In genomic region chr7:29988391-29989256, GRCh38 we compare ENCODE assay signal across 8 cellular contexts. TPM values are rescaled to one million over a fixed set of nuclear protein-coding genes. Genes with fewer than 3 reads are reported as not detected.
DNase-seq lines count a peak whose midpoint lies in the region; ATAC-seq and TF ChIP-seq lines count a peak whose summit lies in the region.

No MANE protein-coding gene starts in this region.

- H4K20me1 ChIP-seq in OCI-LY7 (ENCODE audit: insufficient read depth, low read length), result 0 out of 2 replicates have a peak, but pooled peaks cover 4% of the 10 kb centered on the region

- H3K27me3 ChIP-seq in BJ (ENCODE audit: control insufficient read depth, insufficient read depth, low read length) (no peaks in the 10 kb centered on the region), adipocyte (replicated peaks; ENCODE audit: control insufficient read depth, insufficient read depth, low read length) (no peaks in the 10 kb centered on the region)

- peak overlapping the region; percentile 96 for H3K9ac ChIP-seq in adipocyte (ENCODE audit: low read length)

- peak overlapping the region; percentile 78 for H2AFZ ChIP-seq in OCI-LY7 (ENCODE audit: low read length)

- CTCF ChIA-PET in BJ (lab: Yijun Ruan, JAX) (interaction anchor here (0.7 to 1.1 kb wide), 4 partner anchors 11 to 521 kb away, joined by 3 to 5 read pairs (median 4); no protein-coding TSS in a partner anchor), OCI-LY7 (lab: Charles Lee; ENCODE audit: unreplicated experiment) (interaction anchor here (1.0 kb wide), 1 partner anchor 73 kb away, joined by 3 read pairs; no protein-coding TSS in a partner anchor)

- intact Hi-C loops in OCI-LY7 (cut with micrococcal nuclease; ENCODE audit: unreplicated experiment), result loop anchor here (1.0 to 5.0 kb wide), 2 partner anchors 38 to 124 kb away; partner anchors contain the start of gene FKBP14
- intact Hi-C loops in Right ventricle myocardium superior (cut with DNase I), result no loop called here

- no TSS peak for BruUV-seq in OCI-LY7 (replicated peaks; lab: Mats Ljungman, UMichigan)

- POLR2A ChIA-PET in BJ (lab: Charles Lee) (no interaction called here), OCI-LY7 (lab: Charles Lee) (interaction anchor here (0.5 to 2.6 kb wide), 6 partner anchors 18 to 1823 kb away, joined by 3 to 10 read pairs (median 4); no protein-coding TSS in a partner anchor)

- H3K79me2 ChIP-seq in OCI-LY7 (ENCODE audit: insufficient read depth, low read depth, low read length), result peaks cover 53% of the 10 kb centered on the region

- H3K9me3 ChIP-seq in OCI-LY7 (ENCODE audit: low read length) (peaks cover 11% of the 10 kb centered on the region; the same call in 1 of the 2 replicates), adipocyte (ENCODE audit: control insufficient read depth, low read length) (peaks cover 11% of the 10 kb centered on the region)

- TF ChIP-seq CTCF in BJ (IDR thresholded peaks at IDR 0.05; ENCODE audit: insufficient read depth, low read depth, low read length) (no peak), OCI-LY7 (conservative IDR thresholded peaks at IDR 0.05; ENCODE audit: low read length) (no peak)

- DNase-seq in BJ (ENCODE audit: low read depth) (peak; percentile 44), OCI-LY7 (ENCODE audit: low spot score) (peak; percentile 84), adipocyte (ENCODE audit: low read depth) (peak; percentile 75), Right ventricle myocardium superior (peak; percentile 75), nucleus accumbens (lab: John Stamatoyannopoulos, UW) (peak in 37 of 56 donors; percentile 14 to 79 (median 48)), GOT3 (lab: John Stamatoyannopoulos, UW) (no peak)

- H3K4me1 ChIP-seq in OCI-LY7 (ENCODE audit: insufficient read depth, low read length, poor library complexity, severe bottlenecking) (peaks cover 34% of the 10 kb centered on the region), adipocyte (ENCODE audit: control insufficient read depth, insufficient read depth, low read length) (peaks cover 23% of the 10 kb centered on the region)

- peak overlapping the region; percentile 77 for H3K27ac ChIP-seq in OCI-LY7 (ENCODE audit: low read depth, low read length, poor library complexity, severe bottlenecking)

- H3K4me3 ChIP-seq in BJ (ENCODE audit: low read depth, low read length), result peak overlapping the region; percentile 96
- peak overlapping the region; percentile 100 for H3K4me3 ChIP-seq in OCI-LY7 (ENCODE audit: low read depth, low read length, poor library complexity, severe bottlenecking)
- H3K4me3 ChIP-seq in adipocyte (ENCODE audit: low read length), result peak overlapping the region; percentile 92

- no peaks in the 10 kb centered on the region for H3K9me2 ChIP-seq in OCI-LY7 (ENCODE audit: insufficient read depth, low read length)

- H3K4me2 ChIP-seq in OCI-LY7 (ENCODE audit: low read length), result peak overlapping the region; percentile 81

- H3K36me3 ChIP-seq in BJ (ENCODE audit: control insufficient read depth, insufficient read depth, low read length) (0 out of 2 replicates have a peak, but pooled peaks cover 1% of the 10 kb centered on the region), OCI-LY7 (ENCODE audit: insufficient read depth, low read length) (peaks cover 8% of the 10 kb centered on the region), adipocyte (ENCODE audit: control insufficient read depth, insufficient read depth, low read length, severe bottlenecking) (no peaks in the 10 kb centered on the region)

- ATAC-seq in GM19043 (IDR thresholded peaks at IDR 0.05; ENCODE audit: low read depth, unreplicated experiment) (peak; percentile 34), HG03175 (IDR thresholded peaks at IDR 0.05; ENCODE audit: unreplicated experiment) (peak; percentile 43), Right ventricle myocardium superior (ENCODE audit: poor library complexity) (peak; percentile 74)

RNA-seq across cellular contexts. Expression of gene SCRN1, which starts 1.0 kb away (rescaled TPM):
- 81.4 and 107 TPM in 2 replicates for polyA plus RNA-seq in BJ (2011; rRNA removed)
- polyA minus RNA-seq in BJ (2011; rRNA and poly(A)+ RNA removed), result 68.8 and 91.8 TPM in 2 replicates
- total RNA-seq in OCI-LY7 (2014; rRNA removed; shearing (Covaris generic)), result 32.5 and 37.1 TPM in 2 replicates
- total RNA-seq in OCI-LY7 (2022) (58.3 and 62.7 TPM in 2 replicates), Right ventricle myocardium superior (10.3 TPM)

RNA-seq across cellular contexts. Expression of gene FKBP14, which starts 37.9 kb away (rescaled TPM):
- polyA plus RNA-seq in BJ (2011; rRNA removed), result 14.9 and 27.1 TPM in 2 replicates
- polyA minus RNA-seq in BJ (2011; rRNA and poly(A)+ RNA removed), result 6.3 and 6.6 TPM in 2 replicates
- total RNA-seq in OCI-LY7 (2014; rRNA removed; shearing (Covaris generic)), result 5.3 and 6.3 TPM in 2 replicates
- total RNA-seq in OCI-LY7 (2022) (15.9 and 17.9 TPM in 2 replicates), Right ventricle myocardium superior (8.6 TPM)

RNA-seq across cellular contexts. Expression of gene PLEKHA8, which starts 39.6 kb away (rescaled TPM):
- 4.2 and 6.8 TPM in 2 replicates for polyA plus RNA-seq in BJ (2011; rRNA removed)
- polyA minus RNA-seq in BJ (2011; rRNA and poly(A)+ RNA removed), result 6.1 and 6.9 TPM in 2 replicates
- total RNA-seq in OCI-LY7 (2014; rRNA removed; shearing (Covaris generic)), result 10.2 and 11.0 TPM in 2 replicates
- total RNA-seq in OCI-LY7 (2022) (27.9 and 31.7 TPM in 2 replicates), Right ventricle myocardium superior (3.9 TPM)
